In genomic region chr10:61897671-61898434, GRCh38 we compare ENCODE assay signal across 8 cellular contexts. TPM values are rescaled to one million over a fixed set of nuclear protein-coding genes. Genes with fewer than 3 reads are reported as not detected.
A peak's percentile ranks its signal among the peaks of the same experiment; 100 is the strongest.
DNase-seq lines count a peak whose midpoint lies in the region; ATAC-seq, FAIRE-seq and TF ChIP-seq lines count a peak whose summit lies in the region.

No MANE protein-coding gene starts in this region.

- peak; percentile 71 for FAIRE-seq in GM19239 (lab: Jason Lieb, UNC)

- H3K27ac ChIP-seq in WERI-Rb-1 = no peak overlapping the region
- peak overlapping the region; percentile 47 to 100 (median 55) for H3K27ac ChIP-seq in esophagus squamous epithelium
- H3K27ac ChIP-seq in muscle layer of colon (ENCODE audit: low read depth, low read length) = peak overlapping the region; percentile 59
- H3K27ac ChIP-seq in aorta (ENCODE audit: low read depth in 1 of 2, low read length in 2 of 2) = no peak overlapping the region

- no peaks in the 10 kb centered on the region for H3K9me3 ChIP-seq in WERI-Rb-1 (ENCODE audit: severe bottlenecking)
- no peaks in the 10 kb centered on the region for H3K9me3 ChIP-seq in esophagus squamous epithelium
- no peaks in the 10 kb centered on the region for H3K9me3 ChIP-seq in muscle layer of colon (ENCODE audit: low read length)
- H3K9me3 ChIP-seq in aorta (ENCODE audit: control insufficient read depth, low read length) = no peaks in the 10 kb centered on the region

- no peaks in the 10 kb centered on the region for H3K36me3 ChIP-seq in WERI-Rb-1
- no peaks in the 10 kb centered on the region for H3K36me3 ChIP-seq in esophagus squamous epithelium
- H3K36me3 ChIP-seq in muscle layer of colon (ENCODE audit: insufficient read depth, low read length) = no peaks in the 10 kb centered on the region
- H3K36me3 ChIP-seq in aorta (ENCODE audit: control insufficient read depth in 1 of 2, insufficient read depth in 2 of 2, low read length in 1 of 2) = no peaks in the 10 kb centered on the region

- H3K4me3 ChIP-seq in WERI-Rb-1 (ENCODE audit: low read depth, low read length) (no peak overlapping the region), esophagus squamous epithelium (peak overlapping the region; percentile 21 to 58 (median 44)), muscle layer of colon (ENCODE audit: low read depth in 1 of 2, low read length in 2 of 2) (peak overlapping the region; percentile 21 to 41), aorta (ENCODE audit: low read length in 2 of 2) (peak overlapping the region in 1 of 2 donors; percentile 6)

- WGBS in esophagus squamous epithelium, 2 donors = 21 to 24% methylated on average over 10 of the region's 10 CpGs
- WGBS in aorta, 2 donors = 41 to 49% methylated on average over 10 of the region's 10 CpGs

- no peak overlapping the region for H3K9ac ChIP-seq in muscle layer of colon (ENCODE audit: low read length)

- peaks cover 0 to 42% (median 22%) of the 10 kb centered on the region in 3 donors for H3K4me1 ChIP-seq in esophagus squamous epithelium
- peaks cover 19% of the 10 kb centered on the region for H3K4me1 ChIP-seq in muscle layer of colon (ENCODE audit: insufficient read depth, low read length)
- H3K4me1 ChIP-seq in aorta (ENCODE audit: control insufficient read depth in 1 of 2, insufficient read depth in 2 of 2, low read length in 2 of 2) = peaks cover 0 to 1% of the 10 kb centered on the region in 2 donors

- TF ChIP-seq POLR2A in esophagus squamous epithelium (IDR thresholded peaks at IDR 0.05) = no peak

- intact Hi-C loops in esophagus squamous epithelium (cut with DNase I) = loop anchor here (5.0 to 10.0 kb wide), 2 partner anchors 139 to 347 kb away; no protein-coding TSS in a partner anchor
- intact Hi-C loops in aorta (cut with DNase I) = loop anchor here in 1 of 2 donors (5.0 kb wide), 2 partner anchors 61 to 344 kb away; no protein-coding TSS in a partner anchor

- TF ChIP-seq CTCF in WERI-Rb-1 (IDR thresholded peaks at IDR 0.05; ENCODE audit: low read depth, low read length) (no peak), esophagus squamous epithelium (IDR thresholded peaks at IDR 0.05) (peak in 4 of 6 experiments; percentile 52 to 61 (median 54))

- ATAC-seq in aorta (ENCODE audit: low FRiP score) = peak; percentile 67

- DNase-seq in AG08395 (ENCODE audit: low spot score) = peak; percentile 56
- DNase-seq in GM19239 (ENCODE audit: insufficient read length, low spot score) = no peak
- peak; percentile 6 for DNase-seq in WERI-Rb-1
- no peak for DNase-seq in esophagus squamous epithelium (lab: John Stamatoyannopoulos, UW)
- peak in 1 of 2 donors; percentile 57 for DNase-seq in aorta
- no peak for DNase-seq in cerebellar nuclear complex (lab: John Stamatoyannopoulos, UW)
- DNase-seq in SHP77 (lab: John Stamatoyannopoulos, UW) = no peak

- no peaks in the 10 kb centered on the region for H3K27me3 ChIP-seq in WERI-Rb-1 (ENCODE audit: insufficient read depth, low read depth, severe bottlenecking)
- H3K27me3 ChIP-seq in esophagus squamous epithelium = no peaks in the 10 kb centered on the region
- H3K27me3 ChIP-seq in muscle layer of colon (ENCODE audit: control insufficient read depth in 1 of 2, insufficient read depth in 2 of 2, low read length in 2 of 2) = no peaks in the 10 kb centered on the region
- H3K27me3 ChIP-seq in aorta (ENCODE audit: control insufficient read depth in 1 of 2, insufficient read depth in 2 of 2, low read length in 1 of 2) = no peaks in the 10 kb centered on the region

RNA-seq across cellular contexts. Expression of gene ARID5B, which starts 3.6 kb away (rescaled TPM):
- total RNA-seq in esophagus squamous epithelium (10 to 100 TPM; 18.0 to 38.1 (median 30.2) TPM), aorta (100 to 1,000 TPM in 1 of 2 donors, 10 to 100 TPM in 1; 66.2 to 143 TPM)
- 10 to 100 TPM in 1 of 2 donors, 1 to 10 TPM in 1; 7.8 to 33.2 TPM for polyA plus RNA-seq in aorta

Comparison
In these comparisons a context has a peak if more than half of its experiments do, and no peak if none do; other contexts are left out.
1. DNase-seq: peak in AG08395 (single experiment) and WERI-Rb-1 (single experiment); none in GM19239 (single experiment), esophagus squamous epithelium (single experiment), cerebellar nuclear complex (0 of 2) and SHP77 (0 of 2).
2. H3K27ac ChIP-seq: peak in esophagus squamous epithelium (4 of 4) and muscle layer of colon (single experiment); none in WERI-Rb-1 (single experiment) and aorta (0 of 2).